Comparison of ENCODE assay signal across 12 cellular contexts in genomic region chr11:74696488-74696887, GRCh38. TPM values are rescaled to one million over a fixed set of nuclear protein-coding genes. Genes with fewer than 3 reads are reported as not detected.
A peak's percentile ranks its signal among the peaks of the same experiment; 100 is the strongest.
DNase-seq lines count a peak whose midpoint lies in the region; ATAC-seq and TF ChIP-seq lines count a peak whose summit lies in the region.
"Had no signal": no experiment of that assay in that cellular context is flagged by ENCODE, and none has a peak within 500 bp of the region (broad histone marks: within the 10 kb centered on the region; RNA-seq: fewer than 3 reads in every experiment).

No MANE protein-coding gene starts in this region.

- H3K27ac ChIP-seq in esophagus muscularis mucosa (replicated peaks in 1 of 4) (peak overlapping the region; percentile 84 to 92 (median 88)), stomach (peak overlapping the region; percentile 39 to 91 (median 86))
- H3K27ac ChIP-seq: epithelial cell of prostate had no signal

- TF ChIP-seq EP300 in esophagus muscularis mucosa (IDR thresholded peaks at IDR 0.05): no peak
- TF ChIP-seq EP300 in stomach (IDR thresholded peaks at IDR 0.05): no peak

- no peaks in the 10 kb centered on the region for H3K36me3 Mint-ChIP-seq in HFFc6 (ENCODE audit: low read depth)
- H3K36me3 Mint-ChIP-seq in memory B cell: no peaks in the 10 kb centered on the region

- TF ChIP-seq POLR2A in esophagus muscularis mucosa (IDR thresholded peaks at IDR 0.05; ENCODE audit: low read depth) (no peak), stomach (IDR thresholded peaks at IDR 0.05) (no peak)

- H3K36me3 ChIP-seq in esophagus muscularis mucosa (no peaks in the 10 kb centered on the region), stomach (no peaks in the 10 kb centered on the region)

- ATAC-seq in memory B cell (ENCODE audit: low read depth) (peak; percentile 15), HG03159 (IDR thresholded peaks at IDR 0.05; ENCODE audit: unreplicated experiment) (no peak)

- no peak for TF ChIP-seq CTCF in HFFc6 (IDR thresholded peaks at IDR 0.05)
- no peak for TF ChIP-seq CTCF in esophagus muscularis mucosa (IDR thresholded peaks at IDR 0.05)
- TF ChIP-seq CTCF in stomach (IDR thresholded peaks at IDR 0.05): no peak

- peaks cover 13% of the 10 kb centered on the region for H3K4me1 Mint-ChIP-seq in HFFc6 (ENCODE audit: low read depth)
- peaks cover 6% of the 10 kb centered on the region for H3K4me1 Mint-ChIP-seq in memory B cell

- WGBS in esophagus muscularis mucosa: 62% methylated on average over 6 of the region's 6 CpGs
- 53 to 73% (median 62%) methylated on average over 6 of the region's 6 CpGs for WGBS in stomach, 5 donors

- H3K27ac Mint-ChIP-seq in HFFc6 (peak overlapping the region; percentile 80), memory B cell (no peak overlapping the region)

- H3K4me1 ChIP-seq in esophagus muscularis mucosa (peaks cover 17 to 57% (median 52%) of the 10 kb centered on the region in 4 donors), stomach (peaks cover 12 to 34% (median 22%) of the 10 kb centered on the region in 4 donors)

- intact Hi-C loops in esophagus muscularis mucosa (cut with DNase I) (loop anchor here (5.0 kb wide), 1 partner anchor 59 kb away; no protein-coding TSS in a partner anchor), stomach (cut with DNase I; ENCODE audit: low total_unique reads) (no loop called here)

- H3K4me3 ChIP-seq in esophagus muscularis mucosa (peak overlapping the region in 3 of 4 donors; percentile 17 to 34 (median 30)), stomach (peak overlapping the region in 1 of 4 donors; percentile 9)

- DNase-seq in HFFc6 (no peak), esophagus muscularis mucosa (ENCODE audit: extremely low spot score) (no peak), memory B cell (ENCODE audit: low spot score in 2 of 2) (no peak), stomach (no peak), NCI-H1930 (lab: John Stamatoyannopoulos, UW) (no peak), occipital lobe (lab: John Stamatoyannopoulos, UW) (no peak)
- no peak for DNase-seq in effector CD4-positive, alpha-beta T cell
- DNase-seq: NCI-H1092 had no signal

- H3K27me3 Mint-ChIP-seq in HFFc6 (ENCODE audit: insufficient read depth) (peaks cover 14% of the 10 kb centered on the region), memory B cell (peaks cover 20% of the 10 kb centered on the region)

- H3K9me3 ChIP-seq in esophagus muscularis mucosa: no peaks in the 10 kb centered on the region
- H3K9me3 ChIP-seq in stomach: no peaks in the 10 kb centered on the region

- H3K27me3 ChIP-seq in esophagus muscularis mucosa (no peaks in the 10 kb centered on the region), stomach (no peaks in the 10 kb centered on the region)

- H3K4me3 Mint-ChIP-seq in HFFc6 (peak overlapping the region; percentile 75; the same call in 1 of the 2 replicates), memory B cell (no peak overlapping the region)

- H3K9me3 Mint-ChIP-seq in HFFc6 (no peaks in the 10 kb centered on the region), memory B cell (no peaks in the 10 kb centered on the region)

RNA-seq across cellular contexts. Expression of gene CHRDL2, which starts 34.7 kb away (rescaled TPM):
- not detected for total RNA-seq in HFFc6 (2021; fragmentation: NEBNext Ultra II Directional; extraction: Animal tissue kit (Norgen Biotek cat#: 25700))
- total RNA-seq in esophagus muscularis mucosa (under 1 TPM in 2 of 4 donors, not detected in 2; 0.40 to 0.50 TPM), stomach (10 to 100 TPM in 2 of 5 donors, 1 to 10 TPM in 2, under 1 TPM in 1; 0.92 to 14.6 (median 7.2) TPM), occipital lobe (not detected)
- polyA plus RNA-seq in stomach: 10 to 100 TPM in 1 of 3 donors, 1 to 10 TPM in 1, not detected in 1; 5.4 to 38.4 TPM
- total RNA-seq: myocyte, OCI-LY7 had no signal

RNA-seq across cellular contexts. Expression of gene RNF169, which starts 52.2 kb away (rescaled TPM):
- total RNA-seq in HFFc6 (2021; fragmentation: NEBNext Ultra II Directional; extraction: Animal tissue kit (Norgen Biotek cat#: 25700)): 10 to 100 TPM; 10.9 to 12.9 (median 12.2) TPM
- 10 to 100 TPM; 16.2 to 26.6 (median 20.6) TPM for total RNA-seq in esophagus muscularis mucosa
- total RNA-seq in stomach: 10 to 100 TPM in 3 of 5 donors, 1 to 10 TPM in 2; 7.0 to 28.1 (median 14.5) TPM
- 1 to 10 TPM; 2.1 to 2.9 (median 2.6) TPM for polyA plus RNA-seq in stomach
- total RNA-seq in occipital lobe: 39.3 TPM
